ENCODE assay signal across 11 cellular contexts in genomic region chr1:89823679-89824292, GRCh38. TPM values are rescaled to one million over a fixed set of nuclear protein-coding genes. Genes with fewer than 3 reads are reported as not detected.
DNase-seq lines count a peak whose midpoint lies in the region; ATAC-seq and TF ChIP-seq lines count a peak whose summit lies in the region.
"Had no signal": no experiment of that assay in that cellular context is flagged by ENCODE, and none has a peak within 500 bp of the region (broad histone marks: within the 10 kb centered on the region; RNA-seq: fewer than 3 reads in every experiment).

No MANE protein-coding gene starts in this region.

- H3K4me3 ChIP-seq in epithelial cell of proximal tubule (ENCODE audit: low read depth, low read length) (peak overlapping the region; percentile 63), aorta (ENCODE audit: low read length in 2 of 2) (no peak overlapping the region)
- H3K4me3 ChIP-seq: cardiac muscle cell had no signal

- H3K27ac ChIP-seq in aorta (ENCODE audit: low read depth in 1 of 2, low read length in 2 of 2), result no peak overlapping the region
- H3K27ac ChIP-seq: cardiac muscle cell had no signal

- H3K27ac Mint-ChIP-seq in natural killer cell, result peak overlapping the region; percentile 8 to 16
- no peak overlapping the region for H3K27ac Mint-ChIP-seq in natural killer cell treated with Interleukin-12 subunit alpha and Interleukin-12 subunit beta and Interleukin-15 and Interleukin-18, amount 100 ng/mL, for 72 hours
- H3K27ac Mint-ChIP-seq in type B pancreatic cell, result peak overlapping the region; percentile 11

- TF ChIP-seq CTCF in natural killer cell (IDR thresholded peaks at IDR 0.05), result no peak
- TF ChIP-seq CTCF in epithelial cell of proximal tubule (conservative IDR thresholded peaks at IDR 0.05; ENCODE audit: low read depth, low read length), result no peak
- no peak for TF ChIP-seq CTCF in type B pancreatic cell (conservative IDR thresholded peaks at IDR 0.05)

- no peaks in the 10 kb centered on the region for H3K27me3 ChIP-seq in aorta (ENCODE audit: control insufficient read depth in 1 of 2, insufficient read depth in 2 of 2, low read length in 1 of 2)
- H3K27me3 ChIP-seq: cardiac muscle cell had no signal

- 83 to 85% methylated on average over 6 of the region's 6 CpGs for WGBS in aorta, 2 donors

- H3K9me3 Mint-ChIP-seq in natural killer cell (no peaks in the 10 kb centered on the region), type B pancreatic cell (no peaks in the 10 kb centered on the region)
- H3K9me3 Mint-ChIP-seq in natural killer cell treated with Interleukin-12 subunit alpha and Interleukin-12 subunit beta and Interleukin-15 and Interleukin-18, amount 100 ng/mL, for 72 hours, result no peaks in the 10 kb centered on the region

- H3K4me1 Mint-ChIP-seq in natural killer cell (peaks cover 24 to 31% of the 10 kb centered on the region in 2 donors), type B pancreatic cell (ENCODE audit: unreplicated experiment) (peaks cover 38% of the 10 kb centered on the region)
- peaks cover 22 to 24% of the 10 kb centered on the region in 2 donors for H3K4me1 Mint-ChIP-seq in natural killer cell treated with Interleukin-12 subunit alpha and Interleukin-12 subunit beta and Interleukin-15 and Interleukin-18, amount 100 ng/mL, for 72 hours (ENCODE audit: low read depth in 2 of 2)

- no peak for DNase-seq in natural killer cell
- no peak for DNase-seq in natural killer cell treated with Interleukin-12 subunit alpha and Interleukin-12 subunit beta and Interleukin-15 and Interleukin-18, amount 100 ng/mL, for 72 hours (ENCODE audit: low spot score)
- DNase-seq in NCI-H226, result peak; percentile 56
- DNase-seq in epithelial cell of proximal tubule (ENCODE audit: low read depth), result no peak
- no peak for DNase-seq in type B pancreatic cell (ENCODE audit: extremely low spot score, unreplicated experiment)
- no peak for DNase-seq in aorta
- DNase-seq in stimulated activated CD4-positive, alpha-beta T cell treated with anti-CD3 and anti-CD28 coated beads, Interleukin-2, amount 100 ng/mL, for 48 hours, result no peak
- DNase-seq in HT-29 (ENCODE audit: low spot score), result no peak
- DNase-seq: NCI-H2171, substantia nigra had no signal

- no peaks in the 10 kb centered on the region for H3K9me3 ChIP-seq in aorta (ENCODE audit: control insufficient read depth, low read length)

- intact Hi-C loops in natural killer cell (cut with micrococcal nuclease) (loop anchor here (5.0 kb wide), 1 partner anchor 174 kb away; the partner anchor contains the start of gene ZNF326), aorta (cut with DNase I) (loop anchor here in 1 of 2 donors (5.0 kb wide), 1 partner anchor 169 kb away; no protein-coding TSS in a partner anchor)

- H3K4me1 ChIP-seq in aorta (ENCODE audit: control insufficient read depth in 1 of 2, insufficient read depth in 2 of 2, low read length in 2 of 2), result no peaks in the 10 kb centered on the region

- no peak overlapping the region for H3K4me3 Mint-ChIP-seq in natural killer cell
- H3K4me3 Mint-ChIP-seq in natural killer cell treated with Interleukin-12 subunit alpha and Interleukin-12 subunit beta and Interleukin-15 and Interleukin-18, amount 100 ng/mL, for 72 hours, result no peak overlapping the region
- H3K4me3 Mint-ChIP-seq in type B pancreatic cell, result peak overlapping the region; percentile 59

- H3K36me3 Mint-ChIP-seq in natural killer cell (no peaks in the 10 kb centered on the region), type B pancreatic cell (peaks cover 15% of the 10 kb centered on the region)
- H3K36me3 Mint-ChIP-seq in natural killer cell treated with Interleukin-12 subunit alpha and Interleukin-12 subunit beta and Interleukin-15 and Interleukin-18, amount 100 ng/mL, for 72 hours, result no peaks in the 10 kb centered on the region

- no peaks in the 10 kb centered on the region for H3K36me3 ChIP-seq in aorta (ENCODE audit: control insufficient read depth in 1 of 2, insufficient read depth in 2 of 2, low read length in 1 of 2)
- H3K36me3 ChIP-seq: cardiac muscle cell had no signal

- ATAC-seq in natural killer cell, result no peak
- no peak for ATAC-seq in natural killer cell treated with Interleukin-12 subunit alpha and Interleukin-12 subunit beta and Interleukin-15 and Interleukin-18, amount 100 ng/mL, for 72 hours
- no peak for ATAC-seq in aorta (ENCODE audit: low FRiP score)

- H3K27me3 Mint-ChIP-seq in natural killer cell (ENCODE audit: low read depth in 2 of 2) (no peaks in the 10 kb centered on the region), type B pancreatic cell (peaks cover 5% of the 10 kb centered on the region)
- peaks cover 0 to 2% of the 10 kb centered on the region in 2 donors for H3K27me3 Mint-ChIP-seq in natural killer cell treated with Interleukin-12 subunit alpha and Interleukin-12 subunit beta and Interleukin-15 and Interleukin-18, amount 100 ng/mL, for 72 hours

RNA-seq across cellular contexts. Expression of gene LRRC8D, which starts 3.0 kb away (rescaled TPM):
- total RNA-seq in natural killer cell (10 to 100 TPM; 16.2 to 26.2 (median 17.1) TPM), epithelial cell of proximal tubule (27.1 and 33.8 TPM in 2 replicates), type B pancreatic cell (ENCODE audit: low replicate concordance) (31.1 and 31.9 TPM in 2 replicates), aorta (10 to 100 TPM in 1 of 2 donors, 1 to 10 TPM in 1; 4.8 to 10.3 TPM)
- total RNA-seq in natural killer cell treated with Interleukin-12 subunit alpha and Interleukin-12 subunit beta and Interleukin-15 and Interleukin-18, amount 100 ng/mL, for 72 hours, result 10 to 100 TPM; 19.8 to 27.3 TPM
- polyA plus RNA-seq in aorta, result 1 to 10 TPM in 1 of 2 donors, under 1 TPM in 1; 0.38 to 3.3 TPM
- total RNA-seq in HT-29 (2014; rRNA removed; shearing (Covaris generic)), result 16.7 and 17.0 TPM in 2 replicates

Comparison
In these comparisons a context has a peak if more than half of its experiments do, and no peak if none do; other contexts are left out.
1. H3K27ac Mint-ChIP-seq: peak in natural killer cell (2 of 2) and type B pancreatic cell (single experiment); none in natural killer cell treated with Interleukin-12 subunit alpha and Interleukin-12 subunit beta and Interleukin-15 and Interleukin-18, amount 100 ng/mL, for 72 hours (0 of 2).